8 cellular contexts compared by ENCODE assay signal in genomic region chr11:61752117-61752924, GRCh38. TPM values are rescaled to one million over a fixed set of nuclear protein-coding genes. Genes with fewer than 3 reads are reported as not detected.
DNase-seq lines count a peak whose midpoint lies in the region; ATAC-seq, FAIRE-seq and TF ChIP-seq lines count a peak whose summit lies in the region.

Gene MYRF (plus strand): TSS chr11:61752636. CDS start chr11:61752745, 109 bp downstream.

- H3K36me3 Mint-ChIP-seq in activated naive CD8-positive, alpha-beta T cell treated with anti-CD3 and anti-CD28 coated beads, Interleukin-2, amount 50 U/mL, for 24 hours (ENCODE audit: low read depth): no peaks in the 10 kb centered on the region

- peak within 1 kb of the TSS; percentile 87 for H3K4me3 ChIP-seq in retinal pigment epithelial cell (ENCODE audit: low read length)

- TF ChIP-seq CTCF in retinal pigment epithelial cell (conservative IDR thresholded peaks at IDR 0.05; ENCODE audit: low read depth, low read length): peak; percentile 52

- peak; percentile 78 for ATAC-seq in activated naive CD8-positive, alpha-beta T cell treated with anti-CD3 and anti-CD28 coated beads, Interleukin-2, amount 50 U/mL, for 24 hours
- ATAC-seq in left ventricle myocardium superior (peak; percentile 56), HG03108 (IDR thresholded peaks at IDR 0.05; ENCODE audit: unreplicated experiment) (no peak)

- peak; percentile 26; the same call in 1 of the 2 replicates for TF ChIP-seq POLR2A in H54 (IDR thresholded peaks at IDR 0.05; ENCODE audit: low read depth, low read length)

- peak within 1 kb of the TSS; percentile 65 for H3K4me3 Mint-ChIP-seq in activated naive CD8-positive, alpha-beta T cell treated with anti-CD3 and anti-CD28 coated beads, Interleukin-2, amount 50 U/mL, for 24 hours

- peaks cover 31% of the 10 kb centered on the region for H3K27me3 Mint-ChIP-seq in activated naive CD8-positive, alpha-beta T cell treated with anti-CD3 and anti-CD28 coated beads, Interleukin-2, amount 50 U/mL, for 24 hours

- H3K4me1 Mint-ChIP-seq in activated naive CD8-positive, alpha-beta T cell treated with anti-CD3 and anti-CD28 coated beads, Interleukin-2, amount 50 U/mL, for 24 hours: peaks cover 22% of the 10 kb centered on the region

- intact Hi-C loops in left ventricle myocardium superior (cut with micrococcal nuclease): no loop called here

- DNase-seq in AML-193 (lab: John Stamatoyannopoulos, UW) (peak; percentile 10 to 21), H54 (ENCODE audit: insufficient read length, low spot score) (peak; percentile 57), SKM-1 treated with dmso at 0.1 percent for 144 hours (lab: John Stamatoyannopoulos, UW; ENCODE audit: unreplicated experiment) (peak; percentile 26), left ventricle myocardium superior (peak; percentile 75), retinal pigment epithelial cell (ENCODE audit: low read depth) (no peak), A172 (ENCODE audit: low spot score) (no peak)
- DNase-seq in activated naive CD8-positive, alpha-beta T cell treated with anti-CD3 and anti-CD28 coated beads, Interleukin-2, amount 50 U/mL, for 24 hours: peak; percentile 75

- no peak for FAIRE-seq in H54 (lab: Jason Lieb, UNC)

- H3K27ac Mint-ChIP-seq in activated naive CD8-positive, alpha-beta T cell treated with anti-CD3 and anti-CD28 coated beads, Interleukin-2, amount 50 U/mL, for 24 hours: no peak within 1 kb of the TSS

- no peaks in the 10 kb centered on the region for H3K9me3 Mint-ChIP-seq in activated naive CD8-positive, alpha-beta T cell treated with anti-CD3 and anti-CD28 coated beads, Interleukin-2, amount 50 U/mL, for 24 hours

RNA-seq across cellular contexts. Expression of gene MYRF, which starts in this region (rescaled TPM):
- 2.1 TPM for total RNA-seq in left ventricle myocardium superior
- 0.98 and 1.4 TPM in 2 replicates for total RNA-seq in A172 (2014; rRNA removed; shearing (Covaris generic))

Comparison
In these comparisons a context has a peak if more than half of its experiments do, and no peak if none do; other contexts are left out.
1. DNase-seq: peak in AML-193 (2 of 2), H54 (single experiment), SKM-1 treated with dmso at 0.1 percent for 144 hours (single experiment), activated naive CD8-positive, alpha-beta T cell treated with anti-CD3 and anti-CD28 coated beads, Interleukin-2, amount 50 U/mL, for 24 hours (single experiment) and left ventricle myocardium superior (single experiment); none in retinal pigment epithelial cell (single experiment) and A172 (single experiment).